In genomic region chr10:63477927-63478326, GRCh38 we compare ENCODE assay signal across 32 cellular contexts.
"Had no signal": no experiment of that assay in that cellular context is flagged by ENCODE, and none has a peak within 500 bp of the region (broad histone marks: within the 10 kb centered on the region; RNA-seq: fewer than 3 reads in every experiment).

No MANE protein-coding gene starts in this region.

- DNase-seq: activated B cell treated with CpG ODN at 0.5 μM for 24 hours; activated CD4-positive, alpha-beta T cell treated with anti-CD3 and anti-CD28 coated beads for 4 hours; activated CD4-positive, alpha-beta T cell treated with anti-CD3 and anti-CD28 coated beads, Interleukin-2, amount 50 U/mL, for 48 hours; activated CD8-positive, alpha-beta memory T cell treated with anti-CD3 and anti-CD28 coated beads for 24 hours; activated effector memory CD4-positive, alpha-beta T cell treated with anti-CD3 and anti-CD28 coated beads, Interleukin-2, amount 50 U/mL, for 16 hours; activated naive CD4-positive, alpha-beta T cell treated with anti-CD3 and anti-CD28 coated beads for 36 hours; activated naive CD8-positive, alpha-beta T cell treated with anti-CD3 and anti-CD28 coated beads for 36 hours; adrenal gland; aorta; body of pancreas; cerebellar nuclear complex; colonic mucosa; effector CD8-positive, alpha-beta T cell; foreskin fibroblast; head of caudate nucleus; hippocampal formation; kidney glomerular epithelial cell; lower lobe of right lung; mesenchymal stem cell; natural killer cell; occipital lobe; right cardiac atrium; spleen; stimulated activated naive CD4-positive, alpha-beta T cell; T-helper 1 cell; tibial artery; upper lobe of right lung had no signal

- H3K4me1 Mint-ChIP-seq: neural progenitor cell had no signal

- H3K27me3 ChIP-seq: adrenal gland, body of pancreas, colonic mucosa, neural progenitor cell, spleen, suprapubic skin, tibial artery, upper lobe of right lung had no signal

- H3K27ac ChIP-seq: adrenal gland, body of pancreas, colonic mucosa, lower lobe of right lung, neural progenitor cell, parathyroid adenoma, spleen, suprapubic skin, tibial artery, upper lobe of right lung had no signal

- H3K4me3 ChIP-seq: adrenal gland, body of pancreas, colonic mucosa, lower lobe of right lung, neural progenitor cell, spleen, suprapubic skin, tibial artery, upper lobe of right lung had no signal

- ATAC-seq: body of pancreas, left lobe of liver, lower lobe of right lung, natural killer cell, right cardiac atrium, upper lobe of right lung had no signal

- H3K4me2 ChIP-seq: neural progenitor cell had no signal

- H3K4me1 ChIP-seq: body of pancreas, colonic mucosa, upper lobe of right lung had no signal

- H2AFZ ChIP-seq: neural progenitor cell, parathyroid adenoma had no signal

- H3K36me3 ChIP-seq: adrenal gland, colonic mucosa, lower lobe of right lung, neural progenitor cell, spleen, suprapubic skin, tibial artery, upper lobe of right lung had no signal

- H3K9ac ChIP-seq: neural progenitor cell, parathyroid adenoma had no signal

- H3K9me3 Mint-ChIP-seq: activated B cell treated with CpG ODN at 0.5 μM for 24 hours; activated naive CD4-positive, alpha-beta T cell treated with anti-CD3 and anti-CD28 coated beads for 36 hours; activated naive CD8-positive, alpha-beta T cell treated with anti-CD3 and anti-CD28 coated beads for 36 hours; activated T-helper 1 cell treated with anti-CD3 and anti-CD28 coated beads, Interleukin-12 subunit alpha, Interleukin-12 subunit beta, Interleukin-2, Interleukin-4 antibody, amounts not matched to agents 30 ng/mL and 10 ng/mL and 1 ng/mL, durations not matched to agents 14 hours and 24 hours and 36 hours; natural killer cell had no signal

- H3K27ac Mint-ChIP-seq: activated B cell treated with CpG ODN at 0.5 μM for 24 hours; activated naive CD4-positive, alpha-beta T cell treated with anti-CD3 and anti-CD28 coated beads for 36 hours; activated naive CD8-positive, alpha-beta T cell treated with anti-CD3 and anti-CD28 coated beads for 36 hours; activated T-helper 1 cell treated with anti-CD3 and anti-CD28 coated beads, Interleukin-12 subunit alpha, Interleukin-12 subunit beta, Interleukin-2, Interleukin-4 antibody, amounts not matched to agents 30 ng/mL and 10 ng/mL and 1 ng/mL, durations not matched to agents 14 hours and 24 hours and 36 hours; natural killer cell; neural progenitor cell had no signal

- H3K36me3 Mint-ChIP-seq: natural killer cell had no signal

- H3K4me3 Mint-ChIP-seq: activated B cell treated with CpG ODN at 0.5 μM for 24 hours; activated naive CD4-positive, alpha-beta T cell treated with anti-CD3 and anti-CD28 coated beads for 36 hours; activated naive CD8-positive, alpha-beta T cell treated with anti-CD3 and anti-CD28 coated beads for 36 hours; activated T-helper 1 cell treated with anti-CD3 and anti-CD28 coated beads, Interleukin-12 subunit alpha, Interleukin-12 subunit beta, Interleukin-2, Interleukin-4 antibody, amounts not matched to agents 30 ng/mL and 10 ng/mL and 1 ng/mL, durations not matched to agents 14 hours and 24 hours and 36 hours; natural killer cell; neural progenitor cell had no signal

- H3K9me3 ChIP-seq: adrenal gland, body of pancreas, colonic mucosa, lower lobe of right lung, spleen, suprapubic skin, tibial artery, upper lobe of right lung had no signal

- H3K27me3 Mint-ChIP-seq: activated B cell treated with CpG ODN at 0.5 μM for 24 hours; activated naive CD8-positive, alpha-beta T cell treated with anti-CD3 and anti-CD28 coated beads for 36 hours had no signal
